In genomic region chr15:84599906-84600305, GRCh38 we compare ENCODE assay signal across 8 cellular contexts. TPM values are rescaled to one million over a fixed set of nuclear protein-coding genes. Genes with fewer than 3 reads are reported as not detected.
DNase-seq lines count a peak whose midpoint lies in the region; ATAC-seq and TF ChIP-seq lines count a peak whose summit lies in the region.

No MANE protein-coding gene starts in this region.

- peaks cover 57% of the 10 kb centered on the region for H3K4me1 Mint-ChIP-seq in activated CD4-positive, alpha-beta T cell treated with anti-CD3 and anti-CD28 coated beads, Interleukin-2, amount 10 ng/mL, durations not matched to agents 7 days and 5 days
- H3K4me1 Mint-ChIP-seq in glutamatergic neuron (ENCODE audit: low read depth, unreplicated experiment): peaks cover 13% of the 10 kb centered on the region
- peaks cover 74% of the 10 kb centered on the region for H3K4me1 Mint-ChIP-seq in stimulated activated naive CD8-positive, alpha-beta T cell treated with anti-CD3 and anti-CD28 coated beads, Interleukin-15, amount 100 ng/mL, for 72 hours

- H3K27ac Mint-ChIP-seq in activated CD4-positive, alpha-beta T cell treated with anti-CD3 and anti-CD28 coated beads, Interleukin-2, amount 10 ng/mL, durations not matched to agents 7 days and 5 days: no peak overlapping the region
- no peak overlapping the region for H3K27ac Mint-ChIP-seq in glutamatergic neuron (ENCODE audit: unreplicated experiment)
- H3K27ac Mint-ChIP-seq in stimulated activated naive CD8-positive, alpha-beta T cell treated with anti-CD3 and anti-CD28 coated beads, Interleukin-15, amount 100 ng/mL, for 72 hours: no peak overlapping the region

- no peak for DNase-seq in activated CD4-positive, alpha-beta T cell treated with anti-CD3 and anti-CD28 coated beads, Interleukin-2, amount 10 ng/mL, durations not matched to agents 7 days and 5 days
- DNase-seq in activated CD4-positive, alpha-beta T cell treated with anti-CD3 and anti-CD28 coated beads for 48 hours: no peak
- DNase-seq in glutamatergic neuron (no peak), GM10266 (ENCODE audit: extremely low spot score) (no peak), NCI-H2196 treated with DMSO at 0.1 percent for 48 hours (lab: John Stamatoyannopoulos, UW; ENCODE audit: unreplicated experiment) (no peak)
- DNase-seq in stimulated activated naive CD8-positive, alpha-beta T cell treated with anti-CD3 and anti-CD28 coated beads, Interleukin-15, amount 100 ng/mL, for 72 hours: no peak

- H2AFZ ChIP-seq in SU-DHL-6 (ENCODE audit: low read depth, low read length, severe bottlenecking): no peak overlapping the region

- H3K4me3 Mint-ChIP-seq in activated CD4-positive, alpha-beta T cell treated with anti-CD3 and anti-CD28 coated beads, Interleukin-2, amount 10 ng/mL, durations not matched to agents 7 days and 5 days: peak overlapping the region; percentile 82
- H3K4me3 Mint-ChIP-seq in glutamatergic neuron (ENCODE audit: unreplicated experiment): peak overlapping the region; percentile 42
- peak overlapping the region; percentile 97 to 98 for H3K4me3 Mint-ChIP-seq in stimulated activated naive CD8-positive, alpha-beta T cell treated with anti-CD3 and anti-CD28 coated beads, Interleukin-15, amount 100 ng/mL, for 72 hours

- H3K27ac ChIP-seq in SU-DHL-6 (ENCODE audit: low read depth, low read length): no peak overlapping the region

- CTCF ChIA-PET in activated CD4-positive, alpha-beta T cell treated with anti-CD3 and anti-CD28 coated beads, Interleukin-2, amount 10 ng/mL, durations not matched to agents 7 days and 5 days (lab: Charles Lee): interaction anchor here (1.1 to 4.0 kb wide), 5 partner anchors 9 to 63 kb away, joined by 3 to 20 read pairs (median 6); partner anchors contain the start of gene WDR73

- no peaks in the 10 kb centered on the region for H3K9me2 ChIP-seq in SU-DHL-6 (replicated peaks; ENCODE audit: insufficient read depth, low read length)

- H3K9me3 Mint-ChIP-seq in activated CD4-positive, alpha-beta T cell treated with anti-CD3 and anti-CD28 coated beads, Interleukin-2, amount 10 ng/mL, durations not matched to agents 7 days and 5 days: no peaks in the 10 kb centered on the region
- peaks cover 3% of the 10 kb centered on the region for H3K9me3 Mint-ChIP-seq in glutamatergic neuron (ENCODE audit: unreplicated experiment)
- H3K9me3 Mint-ChIP-seq in stimulated activated naive CD8-positive, alpha-beta T cell treated with anti-CD3 and anti-CD28 coated beads, Interleukin-15, amount 100 ng/mL, for 72 hours: no peaks in the 10 kb centered on the region

- H4K20me1 ChIP-seq in SU-DHL-6 (ENCODE audit: low read depth, low read length): no peaks in the 10 kb centered on the region

- H3K4me2 ChIP-seq in SU-DHL-6 (ENCODE audit: low read depth, low read length, poor library complexity, severe bottlenecking): peak overlapping the region; percentile 74

- H3K27me3 ChIP-seq in SU-DHL-6 (ENCODE audit: low read length): no peaks in the 10 kb centered on the region

- peaks cover 4% of the 10 kb centered on the region for H3K36me3 Mint-ChIP-seq in activated CD4-positive, alpha-beta T cell treated with anti-CD3 and anti-CD28 coated beads, Interleukin-2, amount 10 ng/mL, durations not matched to agents 7 days and 5 days (ENCODE audit: low read depth)
- no peaks in the 10 kb centered on the region for H3K36me3 Mint-ChIP-seq in glutamatergic neuron (ENCODE audit: unreplicated experiment)

- no peak overlapping the region for H3K4me3 ChIP-seq in SU-DHL-6 (ENCODE audit: insufficient read depth, low read length, poor library complexity, severe bottlenecking)

- no peak for ATAC-seq in stimulated activated naive CD8-positive, alpha-beta T cell treated with anti-CD3 and anti-CD28 coated beads, Interleukin-15, amount 100 ng/mL, for 72 hours
- ATAC-seq in HG02973 (IDR thresholded peaks at IDR 0.05; ENCODE audit: unreplicated experiment): no peak

- no peaks in the 10 kb centered on the region for H3K36me3 ChIP-seq in SU-DHL-6 (ENCODE audit: low read length)

- H3K79me2 ChIP-seq in SU-DHL-6 (ENCODE audit: insufficient read depth, low read length): no peaks in the 10 kb centered on the region

- peaks cover 15% of the 10 kb centered on the region for H3F3A ChIP-seq in SU-DHL-6 (ENCODE audit: insufficient read depth)

- TF ChIP-seq CTCF in SU-DHL-6 (IDR thresholded peaks at IDR 0.05; ENCODE audit: insufficient read depth, low read length, poor library complexity, severe bottlenecking) (no peak), glutamatergic neuron (IDR thresholded peaks at IDR 0.05; ENCODE audit: partially characterized antibody, unreplicated experiment) (no peak), GM10266 (IDR thresholded peaks at IDR 0.05; ENCODE audit: control insufficient read depth, insufficient read depth, low read depth, missing control alignments) (no peak)

- H3K27me3 Mint-ChIP-seq in activated CD4-positive, alpha-beta T cell treated with anti-CD3 and anti-CD28 coated beads, Interleukin-2, amount 10 ng/mL, durations not matched to agents 7 days and 5 days: no peaks in the 10 kb centered on the region
- H3K27me3 Mint-ChIP-seq in glutamatergic neuron (ENCODE audit: unreplicated experiment): peaks cover 8% of the 10 kb centered on the region
- no peaks in the 10 kb centered on the region for H3K27me3 Mint-ChIP-seq in stimulated activated naive CD8-positive, alpha-beta T cell treated with anti-CD3 and anti-CD28 coated beads, Interleukin-15, amount 100 ng/mL, for 72 hours

- POLR2A ChIA-PET in activated CD4-positive, alpha-beta T cell treated with anti-CD3 and anti-CD28 coated beads, Interleukin-2, amount 10 ng/mL, durations not matched to agents 7 days and 5 days (lab: Charles Lee): no interaction called here

- no peaks in the 10 kb centered on the region for H3K9me3 ChIP-seq in SU-DHL-6 (ENCODE audit: insufficient read depth, low read length)

- H3K9ac ChIP-seq in SU-DHL-6 (ENCODE audit: low read length): no peak overlapping the region

RNA-seq across cellular contexts. Expression of gene ZSCAN2, which starts 0.9 kb away (rescaled TPM):
- 1 to 10 TPM; 6.3 to 6.6 TPM for total RNA-seq in activated CD4-positive, alpha-beta T cell treated with anti-CD3 and anti-CD28 coated beads, Interleukin-2, amount 10 ng/mL, durations not matched to agents 7 days and 5 days
- total RNA-seq in glutamatergic neuron (ENCODE audit: unreplicated experiment): 40.0 TPM

RNA-seq across cellular contexts. Expression of gene WDR73, which starts 54.2 kb away (rescaled TPM):
- total RNA-seq in activated CD4-positive, alpha-beta T cell treated with anti-CD3 and anti-CD28 coated beads, Interleukin-2, amount 10 ng/mL, durations not matched to agents 7 days and 5 days: 10 to 100 TPM; 22.1 to 23.8 TPM
- total RNA-seq in glutamatergic neuron (ENCODE audit: unreplicated experiment): 19.5 TPM

RNA-seq across cellular contexts. Expression of gene NMB, which starts 58.1 kb away (rescaled TPM):
- 1 to 10 TPM; 2.8 to 3.8 TPM for total RNA-seq in activated CD4-positive, alpha-beta T cell treated with anti-CD3 and anti-CD28 coated beads, Interleukin-2, amount 10 ng/mL, durations not matched to agents 7 days and 5 days
- 6.9 TPM for total RNA-seq in glutamatergic neuron (ENCODE audit: unreplicated experiment)

Comparison
In these comparisons a context has a peak if more than half of its experiments do, and no peak if none do; other contexts are left out.
1. H3K4me3 Mint-ChIP-seq: peak in every context shown above with its lines; median percentile 98 in stimulated activated naive CD8-positive, alpha-beta T cell treated with anti-CD3 and anti-CD28 coated beads, Interleukin-15, amount 100 ng/mL, for 72 hours; 82 in activated CD4-positive, alpha-beta T cell treated with anti-CD3 and anti-CD28 coated beads, Interleukin-2, amount 10 ng/mL, durations not matched to agents 7 days and 5 days; 42 in glutamatergic neuron.